In the genomic region with DNA sequence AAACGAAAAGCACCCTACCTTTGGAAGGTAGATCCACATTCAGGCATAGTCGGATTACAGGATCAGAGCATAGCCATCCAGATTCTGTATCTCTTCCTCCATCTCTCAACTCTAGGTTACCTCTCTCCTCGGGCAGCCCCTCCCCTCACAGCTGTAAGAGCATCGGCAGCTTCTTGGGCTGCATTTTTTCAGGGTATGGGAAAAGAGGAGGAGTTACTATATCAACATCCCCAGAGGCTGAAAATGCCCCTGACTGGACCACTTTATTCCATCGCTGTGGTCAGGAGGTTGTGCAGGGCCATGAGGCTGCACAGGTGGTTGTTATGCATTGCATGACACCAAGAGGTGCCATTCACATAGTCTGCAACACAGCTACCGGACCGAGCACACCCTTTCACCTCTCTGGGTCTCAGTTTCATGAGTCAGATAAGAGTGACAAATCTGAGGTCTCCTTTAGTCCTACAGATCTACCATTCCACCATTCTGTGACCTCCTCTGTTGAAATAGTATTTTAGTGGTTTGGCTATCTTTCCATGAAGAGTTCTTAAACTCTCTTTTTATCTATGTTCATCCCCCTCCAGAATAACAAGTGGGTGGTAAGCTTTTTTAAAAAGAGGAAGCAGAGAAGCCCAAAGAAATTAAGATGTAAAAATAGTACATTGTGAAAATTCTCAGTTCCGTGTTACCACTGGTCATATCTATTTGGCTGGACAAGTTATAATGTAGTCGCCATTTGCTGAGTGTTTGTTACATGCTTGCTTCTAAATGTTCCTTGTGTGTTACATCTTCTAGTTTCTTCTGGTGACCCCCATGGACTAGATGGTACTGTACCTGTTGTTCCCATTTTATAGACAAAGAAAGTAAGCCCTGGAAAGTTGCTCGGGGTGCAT, we compare ENCODE assay signal across 9 cellular contexts. TPM values are rescaled to one million over a fixed set of nuclear protein-coding genes. Genes with fewer than 3 reads are reported as not detected.
DNase-seq lines count a peak whose midpoint lies in the region; ATAC-seq and TF ChIP-seq lines count a peak whose summit lies in the region.
"Had no signal": no experiment of that assay in that cellular context is flagged by ENCODE, and none has a peak within 500 bp of the region (broad histone marks: within the 10 kb centered on the region; RNA-seq: fewer than 3 reads in every experiment).

No MANE protein-coding gene starts in this region.

- TF ChIP-seq CTCF in HL-60 (IDR thresholded peaks at IDR 0.05; ENCODE audit: insufficient read depth, low read length) (no peak), foreskin fibroblast (IDR thresholded peaks at IDR 0.05; ENCODE audit: low read depth, low read length) (no peak)

- H3K4me3 ChIP-seq in HL-60 (replicated peaks; ENCODE audit: insufficient read depth, low read length) (peak overlapping the region; percentile 27), foreskin fibroblast (ENCODE audit: low read depth in 1 of 2, low read length in 2 of 2) (no peak overlapping the region)

- ATAC-seq in GM18519 (IDR thresholded peaks at IDR 0.05; ENCODE audit: low FRiP score, unreplicated experiment) (peak; percentile 80), GM21737 (IDR thresholded peaks at IDR 0.05; ENCODE audit: unreplicated experiment) (peak; percentile 79)

- DNase-seq in HL-60 (ENCODE audit: low read depth in 1 of 2, low spot score in 1 of 2) (peak; percentile 31 to 69), medulla oblongata (ENCODE audit: extremely low spot score) (peak; percentile 54), mesenteric fat pad (ENCODE audit: low spot score) (no peak), foreskin fibroblast (no peak), HUDEP-2 (lab: John Stamatoyannopoulos, UW; ENCODE audit: unreplicated experiment in 76 of 76) (no peak), kidney tubule cell (ENCODE audit: low spot score) (no peak)
- DNase-seq: stimulated activated CD4-positive, alpha-beta T cell treated with anti-CD3 and anti-CD28 coated beads, Interleukin-4, amount 100 ng/mL, for 1 hour had no signal

- peak overlapping the region; percentile 59 for H3K27ac ChIP-seq in HL-60 (replicated peaks)

- H3K27me3 ChIP-seq in HL-60 (ENCODE audit: insufficient read depth, poor library complexity, severe bottlenecking), result no peaks in the 10 kb centered on the region

RNA-seq across cellular contexts. Expression of a gene that starts 56.6 kb away (rescaled TPM):
- 6.8 TPM for total RNA-seq in mesenteric fat pad

Comparison
In these comparisons a context has a peak if more than half of its experiments do, and no peak if none do; other contexts are left out.
1. DNase-seq: peak in HL-60 (2 of 2) and medulla oblongata (single experiment); none in mesenteric fat pad (single experiment), foreskin fibroblast (0 of 2), HUDEP-2 (0 of 76) and kidney tubule cell (single experiment).